Comparison of ENCODE assay signal across 15 cellular contexts in genomic region chr6:139623382-139623781, GRCh38.
DNase-seq lines count a peak whose midpoint lies in the region; ATAC-seq and TF ChIP-seq lines count a peak whose summit lies in the region.
"Had no signal": no experiment of that assay in that cellular context is flagged by ENCODE, and none has a peak within 500 bp of the region (broad histone marks: within the 10 kb centered on the region; RNA-seq: fewer than 3 reads in every experiment).

No MANE protein-coding gene starts in this region.

- WGBS in smooth muscle cell (ENCODE audit: low lambda C conversion rate): 77% methylated on average over 4 of the region's 4 CpGs

- POLR2A ChIA-PET in HEK293 (lab: Yijun Ruan, JAX): interaction anchor here (2.1 kb wide), 1 partner anchor 249 kb away, joined by 9 read pairs; the partner anchor contains the start of gene CITED2

- DNase-seq in amniotic epithelial cell (ENCODE audit: low read depth) (peak; percentile 75), fibroblast of villous mesenchyme (ENCODE audit: low read depth) (peak; percentile 71), smooth muscle cell (lab: John Stamatoyannopoulos, UW; ENCODE audit: unreplicated experiment) (no peak)
- DNase-seq in NK-92 treated with Interleukin-12 subunit alpha and Interleukin-12 subunit beta, amount 100 ng/mL, for 24 hours (lab: John Stamatoyannopoulos, UW): no peak
- DNase-seq: 8988T; CD4-positive, alpha-beta memory T cell; DMS153; DMS79; GDM1 had no signal

- ATAC-seq in GM21717 (IDR thresholded peaks at IDR 0.05; ENCODE audit: unreplicated experiment) (no peak), GM19328 (IDR thresholded peaks at IDR 0.05; ENCODE audit: unreplicated experiment) (no peak)
- ATAC-seq: HepG2 had no signal

- no peak for TF ChIP-seq CTCF in HEK293 (tag by site-specific recombination; IDR thresholded peaks at IDR 0.05)
- TF ChIP-seq CTCF in fibroblast of villous mesenchyme (IDR thresholded peaks at IDR 0.05; ENCODE audit: insufficient read depth, low read depth, low read length): no peak
- no peak for TF ChIP-seq CTCF in smooth muscle cell (IDR thresholded peaks at IDR 0.05; ENCODE audit: borderline replicate concordance, insufficient read depth, poor library complexity, severe bottlenecking)

- H4K20me1 ChIP-seq in smooth muscle cell (ENCODE audit: low read depth): no peaks in the 10 kb centered on the region
- H4K20me1 ChIP-seq: BLaER1 had no signal

- no peaks in the 10 kb centered on the region for H3K27me3 ChIP-seq in smooth muscle cell (ENCODE audit: low read depth)
- H3K27me3 ChIP-seq: BLaER1 had no signal

- H3K36me3 ChIP-seq in HEK293 (ENCODE audit: control insufficient read depth in 2 of 2, insufficient read depth in 1 of 2, low read length in 2 of 2): no peaks in the 10 kb centered on the region
- no peaks in the 10 kb centered on the region for H3K36me3 ChIP-seq in smooth muscle cell (ENCODE audit: low read depth)
- H3K36me3 ChIP-seq: BLaER1, HAP-1 had no signal

- H3K27ac ChIP-seq in HEK293 (ENCODE audit: extremely low read depth, low read depth, low read length): no peak overlapping the region
- H3K27ac ChIP-seq in smooth muscle cell (ENCODE audit: low read depth): no peak overlapping the region
- H3K27ac ChIP-seq: BLaER1 had no signal

- H3K9me3 ChIP-seq in HEK293 (ENCODE audit: control insufficient read depth, insufficient read depth, low read depth, low read length) (no peaks in the 10 kb centered on the region), smooth muscle cell (replicated peaks; ENCODE audit: low read depth) (no peaks in the 10 kb centered on the region)
- H3K9me3 ChIP-seq: BLaER1, HAP-1 had no signal

- CTCF ChIA-PET in HEK293 (lab: Yijun Ruan, JAX): no interaction called here

- no peak overlapping the region for H3K4me3 ChIP-seq in HEK293 (ENCODE audit: low read depth, low read length)
- H3K4me3 ChIP-seq in fibroblast of villous mesenchyme (ENCODE audit: low read depth, low read length): no peak overlapping the region
- H3K4me3 ChIP-seq in smooth muscle cell: no peak overlapping the region
- H3K4me3 ChIP-seq: BLaER1, HAP-1 had no signal

- H3K4me1 ChIP-seq in HEK293 (ENCODE audit: control insufficient read depth, insufficient read depth, low read length) (no peaks in the 10 kb centered on the region), smooth muscle cell (ENCODE audit: low read depth) (peaks cover 4% of the 10 kb centered on the region)
- H3K4me1 ChIP-seq: HAP-1 had no signal

- H2AFZ ChIP-seq in smooth muscle cell (ENCODE audit: low read depth): peak overlapping the region; percentile 22

- H3F3A ChIP-seq in smooth muscle cell (ENCODE audit: low read depth): no peaks in the 10 kb centered on the region

- no peaks in the 10 kb centered on the region for H3K79me2 ChIP-seq in smooth muscle cell (ENCODE audit: low read depth)

- no peak overlapping the region for H3K9ac ChIP-seq in smooth muscle cell (ENCODE audit: low read depth)
- H3K9ac ChIP-seq: BLaER1 had no signal

- no peak overlapping the region for H3K4me2 ChIP-seq in smooth muscle cell
- H3K4me2 ChIP-seq: BLaER1 had no signal

TF ChIP-seq in HEK293, 187 proteins besides CTCF, POLR2A, EP300 and RAD21:
- TF ChIP-seq ZNF785 (tag by site-specific recombination; IDR thresholded peaks at IDR 0.05) (no peak), EGR2 (tag by site-specific recombination; IDR thresholded peaks at IDR 0.05; ENCODE audit: low read depth) (peak; percentile 91), ZFHX2 (tag by site-specific recombination; conservative IDR thresholded peaks at IDR 0.05) (peak; percentile 85)

Comparison
In these comparisons a context has a peak if more than half of its experiments do, and no peak if none do; other contexts are left out.
1. DNase-seq: peak in amniotic epithelial cell (single experiment) and fibroblast of villous mesenchyme (single experiment); none in smooth muscle cell (single experiment) and NK-92 treated with Interleukin-12 subunit alpha and Interleukin-12 subunit beta, amount 100 ng/mL, for 24 hours (single experiment).